In genomic region chr11:108218455-108218854, GRCh38 we compare ENCODE assay signal across 16 cellular contexts. TPM values are rescaled to one million over a fixed set of nuclear protein-coding genes. Genes with fewer than 3 reads are reported as not detected.
DNase-seq lines count a peak whose midpoint lies in the region; ATAC-seq lines count a peak whose summit lies in the region.
"Had no signal": no experiment of that assay in that cellular context is flagged by ENCODE, and none has a peak within 500 bp of the region (broad histone marks: within the 10 kb centered on the region; RNA-seq: fewer than 3 reads in every experiment).

No MANE protein-coding gene starts in this region.

- no peak overlapping the region for H2AFZ ChIP-seq in mesenchymal stem cell (ENCODE audit: low read depth, low read length)

- no peak overlapping the region for H4K8ac ChIP-seq in mesenchymal stem cell (ENCODE audit: low read length)

- no peak overlapping the region for H3K27ac ChIP-seq in CD8-positive, alpha-beta memory T cell (ENCODE audit: low read depth, low read length)
- H3K27ac ChIP-seq in mesenchymal stem cell (ENCODE audit: low read length, poor library complexity, severe bottlenecking), result no peak overlapping the region
- H3K27ac ChIP-seq: gastrocnemius medialis had no signal

- H3K36me3 ChIP-seq in CD8-positive, alpha-beta memory T cell (ENCODE audit: insufficient read depth, low read length), result peaks cover 5% of the 10 kb centered on the region
- H3K36me3 ChIP-seq in mesenchymal stem cell (ENCODE audit: control insufficient read depth in 1 of 2, insufficient read depth in 2 of 2, low read depth in 1 of 2, low read length in 2 of 2), result peaks cover 0 to 10% of the 10 kb centered on the region in 2 experiments
- H3K36me3 ChIP-seq: gastrocnemius medialis had no signal

- WGBS in mesenchymal stem cell, result no CpG with 5 or more reads among the region's 2 CpGs

- peak overlapping the region in 6 of 7 donors; percentile 0 to 68 (median 52) for H3K4me3 Mint-ChIP-seq in CD8-positive, alpha-beta memory T cell

- POLR2A ChIA-PET in CD8-positive, alpha-beta memory T cell (lab: Charles Lee), result no interaction called here

- no peak overlapping the region for H3K4ac ChIP-seq in mesenchymal stem cell (ENCODE audit: low read depth in 1 of 2, low read length in 2 of 2)

- H3K18ac ChIP-seq in mesenchymal stem cell (ENCODE audit: low read depth in 1 of 2, low read length in 2 of 2), result no peak overlapping the region

- peaks cover 0 to 63% (median 14%) of the 10 kb centered on the region in 3 donors for H3K36me3 Mint-ChIP-seq in CD8-positive, alpha-beta memory T cell

- H3K27me3 ChIP-seq in CD8-positive, alpha-beta memory T cell (ENCODE audit: insufficient read depth, low read length, poor library complexity, severe bottlenecking), result no peaks in the 10 kb centered on the region
- H3K27me3 ChIP-seq in mesenchymal stem cell (ENCODE audit: control insufficient read depth in 1 of 2, insufficient read depth in 1 of 2, low read length in 2 of 2), result no peaks in the 10 kb centered on the region
- H3K27me3 ChIP-seq: gastrocnemius medialis had no signal

- peak overlapping the region in 5 of 8 donors; percentile 48 to 87 (median 72) for H3K27ac Mint-ChIP-seq in CD8-positive, alpha-beta memory T cell

- H2BK120ac ChIP-seq in mesenchymal stem cell (ENCODE audit: low read depth, low read length), result no peak overlapping the region

- no peak overlapping the region for H2BK12ac ChIP-seq in mesenchymal stem cell (ENCODE audit: low read length in 2 of 2)

- no peak for ATAC-seq in HG03025 (IDR thresholded peaks at IDR 0.05; ENCODE audit: low FRiP score, unreplicated experiment)
- ATAC-seq: gastrocnemius medialis, left ventricle myocardium superior, right cardiac atrium had no signal

- H2BK15ac ChIP-seq in mesenchymal stem cell (ENCODE audit: low read depth, poor library complexity, severe bottlenecking), result no peak overlapping the region

- no peaks in the 10 kb centered on the region for H3K9me3 ChIP-seq in CD8-positive, alpha-beta memory T cell (ENCODE audit: low read length)
- H3K9me3 ChIP-seq in mesenchymal stem cell (ENCODE audit: control insufficient read depth, low read length), result no peaks in the 10 kb centered on the region
- H3K9me3 ChIP-seq: gastrocnemius medialis had no signal

- no peaks in the 10 kb centered on the region for H3K9me3 Mint-ChIP-seq in CD8-positive, alpha-beta memory T cell
- H3K9me3 Mint-ChIP-seq: endodermal cell had no signal

- H3K79me1 ChIP-seq in mesenchymal stem cell (replicated peaks; ENCODE audit: low read length, poor library complexity, severe bottlenecking), result peaks cover 9% of the 10 kb centered on the region

- no peak overlapping the region for H3K9ac ChIP-seq in mesenchymal stem cell (ENCODE audit: low read length)

- no peak for DNase-seq in CD8-positive, alpha-beta memory T cell
- DNase-seq in M059J (ENCODE audit: low read depth) (peak; percentile 23), astrocyte of the hippocampus (ENCODE audit: low read depth, low spot score) (peak; percentile 18), mesenchymal stem cell (peak; percentile 22), posterior vena cava (ENCODE audit: low spot score) (no peak), activated gamma-delta T cell treated with Interleukin-2 at 50 U/mL for 16 hours (no peak)
- DNase-seq: activated CD4-positive, alpha-beta T cell treated with anti-CD3 and anti-CD28 coated beads for 48 hours; cerebellar nuclear complex; DMS53; gastrocnemius medialis; left ventricle myocardium superior; NCI-H1092; NCI-H774; right cardiac atrium had no signal

- intact Hi-C loops in posterior vena cava (cut with DNase I), result no loop called here

- H3K4me3 ChIP-seq in CD8-positive, alpha-beta memory T cell (ENCODE audit: low read length), result no peak overlapping the region
- H3K4me3 ChIP-seq in mesenchymal stem cell (ENCODE audit: insufficient read depth in 1 of 2, low read depth in 1 of 2, low read length in 2 of 2), result no peak overlapping the region
- H3K4me3 ChIP-seq: gastrocnemius medialis had no signal

- no peak overlapping the region for H2AK5ac ChIP-seq in mesenchymal stem cell (ENCODE audit: low read length, severe bottlenecking)

- H3K4me1 ChIP-seq in CD8-positive, alpha-beta memory T cell (ENCODE audit: insufficient read depth, low read length), result peaks cover 70% of the 10 kb centered on the region
- H3K4me1 ChIP-seq in mesenchymal stem cell (ENCODE audit: control insufficient read depth, insufficient read depth, low read depth, low read length), result peaks cover 3% of the 10 kb centered on the region

- H3K23ac ChIP-seq in mesenchymal stem cell (ENCODE audit: low read length in 2 of 2), result no peak overlapping the region

- H3K4me1 Mint-ChIP-seq in CD8-positive, alpha-beta memory T cell, result peaks cover 66 to 75% (median 73%) of the 10 kb centered on the region in 3 donors

- no peak overlapping the region for H3K14ac ChIP-seq in mesenchymal stem cell (ENCODE audit: low read length in 2 of 2)

- no peak overlapping the region for H2BK5ac ChIP-seq in mesenchymal stem cell (ENCODE audit: low read depth, low read length, poor library complexity, severe bottlenecking)

- no peak overlapping the region for H3K4me2 ChIP-seq in mesenchymal stem cell (ENCODE audit: low read length, poor library complexity, severe bottlenecking)

- no peak overlapping the region for H4K91ac ChIP-seq in mesenchymal stem cell (ENCODE audit: low read length)

- H3K27me3 Mint-ChIP-seq in CD8-positive, alpha-beta memory T cell, result no peaks in the 10 kb centered on the region

- CTCF ChIA-PET in CD8-positive, alpha-beta memory T cell (lab: Charles Lee), result interaction anchor here (0.9 to 1.2 kb wide), 2 partner anchors 18 to 22 kb away, joined by 3 read pairs; no protein-coding TSS in a partner anchor

RNA-seq across cellular contexts. Expression of gene NPAT, which starts 4.0 kb away (rescaled TPM):
- total RNA-seq in CD8-positive, alpha-beta memory T cell, result 10 to 100 TPM; 38.9 to 39.7 TPM
- polyA plus RNA-seq in CD8-positive, alpha-beta memory T cell, result 39.6 TPM
- 21.2 and 27.8 TPM in 2 replicates for total RNA-seq in M059J (2014; rRNA removed; shearing (Covaris generic))
- polyA plus RNA-seq in mesenchymal stem cell (2013, experiment 1 of 2), result 9.6 TPM
- 9.3 TPM for polyA plus RNA-seq in mesenchymal stem cell (2013, experiment 2 of 2)
- 10 to 100 TPM; 11.2 to 12.3 TPM for total RNA-seq in posterior vena cava

RNA-seq across cellular contexts. Expression of gene ATM, which starts 4.4 kb away (rescaled TPM):
- total RNA-seq in CD8-positive, alpha-beta memory T cell, result 10 to 100 TPM; 76.0 to 77.1 TPM
- 87.1 TPM for polyA plus RNA-seq in CD8-positive, alpha-beta memory T cell
- 19.9 and 22.1 TPM in 2 replicates for total RNA-seq in M059J (2014; rRNA removed; shearing (Covaris generic))
- polyA plus RNA-seq in mesenchymal stem cell (2013, experiment 1 of 2), result 22.4 TPM
- polyA plus RNA-seq in mesenchymal stem cell (2013, experiment 2 of 2), result 20.4 TPM
- 10 to 100 TPM; 60.5 to 77.7 TPM for total RNA-seq in posterior vena cava

Comparison
In these comparisons a context has a peak if more than half of its experiments do, and no peak if none do; other contexts are left out.
1. DNase-seq: peak in M059J (single experiment), astrocyte of the hippocampus (single experiment) and mesenchymal stem cell (single experiment); none in CD8-positive, alpha-beta memory T cell (0 of 5), posterior vena cava (single experiment) and activated gamma-delta T cell treated with Interleukin-2 at 50 U/mL for 16 hours (single experiment).